In the genomic region with DNA sequence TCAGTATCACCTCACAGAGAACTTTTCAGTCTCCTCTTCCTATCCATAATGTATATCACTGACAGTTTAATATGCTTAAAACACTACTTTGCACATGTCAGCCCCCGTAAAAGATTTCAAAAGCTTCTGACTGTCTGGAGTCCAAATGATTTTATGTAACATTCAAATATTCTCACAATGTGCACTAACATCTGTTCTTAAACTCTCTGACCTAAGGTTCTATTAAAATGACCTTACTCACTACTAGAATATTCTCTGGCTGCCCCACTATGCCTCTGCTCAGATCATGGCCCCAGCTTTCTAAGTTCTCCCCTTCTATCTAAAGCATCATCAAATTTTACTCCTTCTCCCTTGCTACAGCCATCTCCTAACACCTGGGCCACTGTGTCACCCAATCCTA, we compare ENCODE assay signal across 1 cellular context.
TF ChIP-seq lines count a peak whose summit lies in the region.

No MANE protein-coding gene starts in this region.

TF ChIP-seq in GM12878, 131 proteins besides CTCF, POLR2A, EP300 and RAD21 (continued from another document):
- TF ChIP-seq POLR2AphosphoS5 (IDR thresholded peaks at IDR 0.05; ENCODE audit: low read length), result no peak
- TF ChIP-seq ESRRA (IDR thresholded peaks at IDR 0.05; ENCODE audit: low read length), result no peak
- no peak for TF ChIP-seq SMAD5 (IDR thresholded peaks at IDR 0.05; ENCODE audit: low read depth)
- TF ChIP-seq, protein P1, sequence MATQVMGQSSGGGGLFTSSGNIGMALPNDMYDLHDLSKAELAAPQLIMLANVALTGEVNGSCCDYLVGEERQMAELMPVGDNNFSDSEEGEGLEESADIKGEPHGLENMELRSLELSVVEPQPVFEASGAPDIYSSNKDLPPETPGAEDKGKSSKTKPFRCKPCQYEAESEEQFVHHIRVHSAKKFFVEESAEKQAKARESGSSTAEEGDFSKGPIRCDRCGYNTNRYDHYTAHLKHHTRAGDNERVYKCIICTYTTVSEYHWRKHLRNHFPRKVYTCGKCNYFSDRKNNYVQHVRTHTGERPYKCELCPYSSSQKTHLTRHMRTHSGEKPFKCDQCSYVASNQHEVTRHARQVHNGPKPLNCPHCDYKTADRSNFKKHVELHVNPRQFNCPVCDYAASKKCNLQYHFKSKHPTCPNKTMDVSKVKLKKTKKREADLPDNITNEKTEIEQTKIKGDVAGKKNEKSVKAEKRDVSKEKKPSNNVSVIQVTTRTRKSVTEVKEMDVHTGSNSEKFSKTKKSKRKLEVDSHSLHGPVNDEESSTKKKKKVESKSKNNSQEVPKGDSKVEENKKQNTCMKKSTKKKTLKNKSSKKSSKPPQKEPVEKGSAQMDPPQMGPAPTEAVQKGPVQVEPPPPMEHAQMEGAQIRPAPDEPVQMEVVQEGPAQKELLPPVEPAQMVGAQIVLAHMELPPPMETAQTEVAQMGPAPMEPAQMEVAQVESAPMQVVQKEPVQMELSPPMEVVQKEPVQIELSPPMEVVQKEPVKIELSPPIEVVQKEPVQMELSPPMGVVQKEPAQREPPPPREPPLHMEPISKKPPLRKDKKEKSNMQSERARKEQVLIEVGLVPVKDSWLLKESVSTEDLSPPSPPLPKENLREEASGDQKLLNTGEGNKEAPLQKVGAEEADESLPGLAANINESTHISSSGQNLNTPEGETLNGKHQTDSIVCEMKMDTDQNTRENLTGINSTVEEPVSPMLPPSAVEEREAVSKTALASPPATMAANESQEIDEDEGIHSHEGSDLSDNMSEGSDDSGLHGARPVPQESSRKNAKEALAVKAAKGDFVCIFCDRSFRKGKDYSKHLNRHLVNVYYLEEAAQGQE (IDR thresholded peaks at IDR 0.05; ENCODE audit: low read depth, low read length), result no peak
- TF ChIP-seq HCFC1 (IDR thresholded peaks at IDR 0.05; ENCODE audit: low read length), result no peak
- TF ChIP-seq, protein P2, sequence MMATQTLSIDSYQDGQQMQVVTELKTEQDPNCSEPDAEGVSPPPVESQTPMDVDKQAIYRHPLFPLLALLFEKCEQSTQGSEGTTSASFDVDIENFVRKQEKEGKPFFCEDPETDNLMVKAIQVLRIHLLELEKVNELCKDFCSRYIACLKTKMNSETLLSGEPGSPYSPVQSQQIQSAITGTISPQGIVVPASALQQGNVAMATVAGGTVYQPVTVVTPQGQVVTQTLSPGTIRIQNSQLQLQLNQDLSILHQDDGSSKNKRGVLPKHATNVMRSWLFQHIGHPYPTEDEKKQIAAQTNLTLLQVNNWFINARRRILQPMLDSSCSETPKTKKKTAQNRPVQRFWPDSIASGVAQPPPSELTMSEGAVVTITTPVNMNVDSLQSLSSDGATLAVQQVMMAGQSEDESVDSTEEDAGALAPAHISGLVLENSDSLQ (IDR thresholded peaks at IDR 0.05), result no peak
